15 cellular contexts compared by ENCODE assay signal in genomic region chr4:125986307-125986706, GRCh38.
"Had no signal": no experiment of that assay in that cellular context is flagged by ENCODE, and none has a peak within 500 bp of the region (broad histone marks: within the 10 kb centered on the region; RNA-seq: fewer than 3 reads in every experiment).

No MANE protein-coding gene starts in this region.

- H3K36me3 ChIP-seq: esophagus squamous epithelium, tibial artery had no signal

- H3K9me3 ChIP-seq: esophagus squamous epithelium, tibial artery had no signal

- DNase-seq: activated CD4-positive, alpha-beta T cell treated with anti-CD3 and anti-CD28 coated beads, Interleukin-2, amount 10 ng/mL, durations not matched to agents 7 days and 5 days; activated CD4-positive, CD25-positive, alpha-beta regulatory T cell; aorta; cortex of kidney; effector CD4-positive, alpha-beta T cell; esophagus squamous epithelium; hypothalamus; kidney glomerular epithelial cell; left ventricle myocardium superior; natural killer cell; stimulated activated CD4-positive, alpha-beta T cell treated with anti-CD3 and anti-CD28 coated beads, Interleukin-15, amount 100 ng/mL, for 24 hours; stimulated activated CD4-positive, alpha-beta T cell treated with anti-CD3 and anti-CD28 coated beads, Interleukin-4, amount 100 ng/mL, for 24 hours; stimulated activated naive CD4-positive, alpha-beta T cell; tibial artery had no signal

- H3K4me1 ChIP-seq: esophagus squamous epithelium had no signal

- H3K27me3 ChIP-seq: esophagus squamous epithelium, tibial artery had no signal

- H3K4me3 ChIP-seq: esophagus squamous epithelium, skin epidermis, tibial artery had no signal

- ATAC-seq: left ventricle myocardium superior, natural killer cell had no signal

- H3K27ac ChIP-seq: esophagus squamous epithelium, skin epidermis, tibial artery had no signal
